In genomic region chr1:207698822-207699483, GRCh38 we compare ENCODE assay signal across 8 cellular contexts.
DNase-seq lines count a peak whose midpoint lies in the region; ATAC-seq, FAIRE-seq and TF ChIP-seq lines count a peak whose summit lies in the region.

No MANE protein-coding gene starts in this region.

- H3K4me3 ChIP-seq in astrocyte of the cerebellum (ENCODE audit: low read depth, low read length): no peak overlapping the region

- DNase-seq in D721Med (ENCODE audit: insufficient read length, low spot score): no peak
- DNase-seq in HTR-8/SVneo (ENCODE audit: insufficient read length, low spot score): peak; percentile 7
- DNase-seq in RKO (ENCODE audit: low spot score): peak; percentile 71
- DNase-seq in astrocyte of the cerebellum (ENCODE audit: low read depth): peak; percentile 11
- DNase-seq in iPS-NIHi7 (ENCODE audit: extremely low spot score): peak; percentile 24
- DNase-seq in stimulated activated CD4-positive, alpha-beta T cell treated with anti-CD3 and anti-CD28 coated beads, Interleukin-15, amount 100 ng/mL, for 24 hours: peak; percentile 50

- ATAC-seq in GM21723 (IDR thresholded peaks at IDR 0.05; ENCODE audit: unreplicated experiment) (no peak), HG02840 (IDR thresholded peaks at IDR 0.05; ENCODE audit: low FRiP score, unreplicated experiment) (no peak)

- FAIRE-seq in D721Med (lab: Jason Lieb, UNC) (no peak), HTR-8/SVneo (lab: Jason Lieb, UNC) (no peak)

- in situ Hi-C loops in astrocyte of the cerebellum (cut with HindIII; ENCODE audit: low sequenced_read_pairs): no loop called here

- TF ChIP-seq CTCF in D721Med (IDR thresholded peaks at IDR 0.05; ENCODE audit: insufficient read depth, missing control alignments) (peak; percentile 87), astrocyte of the cerebellum (IDR thresholded peaks at IDR 0.05; ENCODE audit: low read depth, low read length, missing control alignments) (peak; percentile 72)
